9 cellular contexts compared by ENCODE assay signal in the genomic region with DNA sequence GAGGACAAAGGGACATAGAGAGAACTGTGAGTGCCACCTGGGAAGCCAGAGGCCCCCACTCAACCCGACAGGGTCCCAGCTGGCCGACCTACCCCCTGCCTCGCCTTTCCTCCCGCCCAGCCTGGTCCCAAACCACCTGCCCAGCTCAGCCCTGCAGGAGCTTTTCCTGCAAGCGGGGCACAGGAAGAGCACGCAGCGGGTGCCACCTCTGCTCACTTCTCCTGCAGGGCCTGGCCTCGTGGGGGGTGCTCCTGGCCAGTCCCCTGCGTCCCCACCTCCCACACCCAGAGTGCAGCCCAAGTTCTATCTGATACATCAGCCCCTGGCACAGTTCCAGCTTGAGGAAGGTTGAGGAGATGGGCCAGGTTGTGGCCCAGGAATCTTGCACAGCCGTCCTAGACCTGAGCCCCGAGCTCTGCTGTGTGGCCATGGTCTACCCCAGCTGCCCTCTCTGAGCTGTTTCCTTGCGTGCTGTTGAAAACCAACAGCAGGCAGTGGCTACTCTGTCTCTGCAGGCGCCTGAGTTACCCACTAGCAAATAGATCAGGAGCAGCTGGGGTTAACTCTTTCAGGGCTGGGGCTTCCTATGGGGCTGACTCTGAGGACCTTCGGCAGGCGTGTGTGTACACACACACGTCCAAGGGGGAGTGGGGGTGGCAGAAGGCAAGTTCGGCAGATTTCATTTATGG. TPM values are rescaled to one million over a fixed set of nuclear protein-coding genes. Genes with fewer than 3 reads are reported as not detected.
A peak's percentile ranks its signal among the peaks of the same experiment; 100 is the strongest.
DNase-seq lines count a peak whose midpoint lies in the region; ATAC-seq and TF ChIP-seq lines count a peak whose summit lies in the region.
"Had no signal": no experiment of that assay in that cellular context is flagged by ENCODE, and none has a peak within 500 bp of the region (broad histone marks: within the 10 kb centered on the region; RNA-seq: fewer than 3 reads in every experiment).

No MANE protein-coding gene starts in this region.

- H3K4me1 ChIP-seq in endodermal cell (ENCODE audit: control insufficient read depth, insufficient read depth, low read length) (peaks cover 13% of the 10 kb centered on the region), gastrocnemius medialis (peaks cover 18 to 23% of the 10 kb centered on the region in 2 donors)

- H3K4me3 ChIP-seq in endodermal cell (ENCODE audit: low read length) (peak overlapping the region; percentile 87), gastrocnemius medialis (peak overlapping the region; percentile 78 to 83 (median 83))

- no peaks in the 10 kb centered on the region for H3K9me3 Mint-ChIP-seq in endodermal cell

- H3K27ac ChIP-seq in endodermal cell (ENCODE audit: low read depth, low read length): no peak overlapping the region
- H3K27ac ChIP-seq in gastrocnemius medialis: peak overlapping the region; percentile 89 to 96 (median 93)
- H3K27ac ChIP-seq: HL-60 had no signal

- TF ChIP-seq POLR2A in gastrocnemius medialis (IDR thresholded peaks at IDR 0.05): no peak

- peaks cover 2% of the 10 kb centered on the region for H3K27me3 Mint-ChIP-seq in endodermal cell (ENCODE audit: insufficient read depth)

- no peak overlapping the region for H3K9ac ChIP-seq in endodermal cell (ENCODE audit: extremely low read depth, low read length, poor library complexity, severe bottlenecking)

- H3K4me1 Mint-ChIP-seq in endodermal cell: peaks cover 30% of the 10 kb centered on the region

- WGBS in endodermal cell (ENCODE audit: insufficient coverage in 1 of 2, insufficient read length in 1 of 2), 2 experiments: 58 to 78% methylated on average over 7 to 17 of the region's 17 CpGs

- H3K27me3 ChIP-seq in endodermal cell (ENCODE audit: control insufficient read depth, insufficient read depth, low read length, poor library complexity, severe bottlenecking) (no peaks in the 10 kb centered on the region), gastrocnemius medialis (no peaks in the 10 kb centered on the region)

- peaks cover 29% of the 10 kb centered on the region for H3K36me3 ChIP-seq in endodermal cell (ENCODE audit: control insufficient read depth, insufficient read depth, low read length)
- H3K36me3 ChIP-seq in gastrocnemius medialis: peaks cover 0 to 15% of the 10 kb centered on the region in 2 donors

- ATAC-seq in gastrocnemius medialis (no peak), GM19397 (IDR thresholded peaks at IDR 0.05; ENCODE audit: unreplicated experiment) (no peak), sciatic nerve (no peak)

- H3K36me3 Mint-ChIP-seq in endodermal cell (ENCODE audit: low read depth): peaks cover 55% of the 10 kb centered on the region

- H3K9me3 ChIP-seq in endodermal cell (ENCODE audit: control insufficient read depth, low read length) (no peaks in the 10 kb centered on the region), gastrocnemius medialis (no peaks in the 10 kb centered on the region)

- in situ Hi-C loops in gastrocnemius medialis (cut with MboI; ENCODE audit: low sequenced_read_pairs in 4 of 4): no loop called here

- DNase-seq in DMS 273 (lab: John Stamatoyannopoulos, UW; ENCODE audit: unreplicated experiment) (peak; percentile 85), DMS 273 treated with DMSO at 0.1 percent for 48 hours (lab: John Stamatoyannopoulos, UW) (no peak), NCI-H446 treated with DMSO at 0.1 percent for 48 hours (lab: John Stamatoyannopoulos, UW) (peak; percentile 11), endodermal cell (no peak), gastrocnemius medialis (no peak), sciatic nerve (ENCODE audit: low spot score) (no peak), NOMO-1 treated with dmso at 0.1 percent for 144 hours (lab: John Stamatoyannopoulos, UW; ENCODE audit: unreplicated experiment) (no peak)

- TF ChIP-seq CTCF in endodermal cell (conservative IDR thresholded peaks at IDR 0.05) (no peak), gastrocnemius medialis (IDR thresholded peaks at IDR 0.05 in 4 of 5, conservative IDR thresholded peaks at IDR 0.05 in 1 of 5) (no peak)

- intact Hi-C loops in gastrocnemius medialis (cut with DNase I; ENCODE audit: low total_unique reads): loop anchor here (5.0 kb wide), 2 partner anchors 60 to 140 kb away; partner anchors contain the start of genes CHMP4B and ZNF341
- intact Hi-C loops in sciatic nerve (cut with DNase I): no loop called here

- peak overlapping the region; percentile 93 for H3K4me3 Mint-ChIP-seq in endodermal cell

- peak overlapping the region; percentile 41 for H3K27ac Mint-ChIP-seq in endodermal cell

RNA-seq across cellular contexts. Expression of gene NECAB3, which starts 1.7 kb away (rescaled TPM):
- total RNA-seq in endodermal cell (10 to 100 TPM; 77.2 to 92.3 TPM), gastrocnemius medialis (100 to 1,000 TPM in 2 of 4 donors, 10 to 100 TPM in 2; 72.3 to 127 (median 107) TPM), sciatic nerve (24.1 TPM)
- polyA plus RNA-seq in endodermal cell (2013, experiment 1 of 2): 29.9 TPM
- polyA plus RNA-seq in endodermal cell (2013, experiment 2 of 2): 27.4 TPM

RNA-seq across cellular contexts. Expression of gene ACTL10, which starts 5.8 kb away (rescaled TPM):
- under 1 TPM in 1 of 2 donors, not detected in 1; 0.42 TPM for total RNA-seq in endodermal cell
- polyA plus RNA-seq in endodermal cell (2013, experiment 1 of 2): 0.28 TPM
- 0.17 TPM for polyA plus RNA-seq in endodermal cell (2013, experiment 2 of 2)
- under 1 TPM in 2 of 4 donors, not detected in 2; 0.22 to 0.39 TPM for total RNA-seq in gastrocnemius medialis
- total RNA-seq in sciatic nerve: 0.71 TPM

RNA-seq across cellular contexts. Expression of gene C20orf144, which starts 10.4 kb away (rescaled TPM):
- total RNA-seq in endodermal cell (under 1 TPM in 1 of 2 donors, not detected in 1; 0.44 TPM), gastrocnemius medialis (not detected), sciatic nerve (not detected)
- 0.18 TPM for polyA plus RNA-seq in endodermal cell (2013, experiment 1 of 2)
- polyA plus RNA-seq in endodermal cell (2013, experiment 2 of 2): 0.17 TPM

RNA-seq across cellular contexts. Expression of gene E2F1, which starts 13.6 kb away (rescaled TPM):
- 10 to 100 TPM; 26.9 to 33.7 TPM for total RNA-seq in endodermal cell
- polyA plus RNA-seq in endodermal cell (2013, experiment 1 of 2): 35.1 TPM
- 28.9 TPM for polyA plus RNA-seq in endodermal cell (2013, experiment 2 of 2)
- total RNA-seq in gastrocnemius medialis: 1 to 10 TPM in 2 of 4 donors, under 1 TPM in 1, not detected in 1; 1.00 to 2.0 (median 1.4) TPM
- total RNA-seq in sciatic nerve: 1.4 TPM

RNA-seq across cellular contexts. Expression of gene PXMP4, which starts 47.5 kb away (rescaled TPM):
- total RNA-seq in endodermal cell (1 to 10 TPM; 1.5 to 3.8 TPM), gastrocnemius medialis (1 to 10 TPM; 3.2 to 7.3 (median 5.3) TPM), sciatic nerve (9.3 TPM)
- 1.6 TPM for polyA plus RNA-seq in endodermal cell (2013, experiment 1 of 2)
- polyA plus RNA-seq in endodermal cell (2013, experiment 2 of 2): 1.8 TPM

Comparison
In these comparisons a context has a peak if more than half of its experiments do, and no peak if none do; other contexts are left out.
1. DNase-seq: peak in DMS 273 (single experiment) and NCI-H446 treated with DMSO at 0.1 percent for 48 hours (single experiment); none in DMS 273 treated with DMSO at 0.1 percent for 48 hours (single experiment), endodermal cell (single experiment), gastrocnemius medialis (0 of 2), sciatic nerve (single experiment) and NOMO-1 treated with dmso at 0.1 percent for 144 hours (single experiment).